ENCODE assay signal across 23 cellular contexts in the genomic region with DNA sequence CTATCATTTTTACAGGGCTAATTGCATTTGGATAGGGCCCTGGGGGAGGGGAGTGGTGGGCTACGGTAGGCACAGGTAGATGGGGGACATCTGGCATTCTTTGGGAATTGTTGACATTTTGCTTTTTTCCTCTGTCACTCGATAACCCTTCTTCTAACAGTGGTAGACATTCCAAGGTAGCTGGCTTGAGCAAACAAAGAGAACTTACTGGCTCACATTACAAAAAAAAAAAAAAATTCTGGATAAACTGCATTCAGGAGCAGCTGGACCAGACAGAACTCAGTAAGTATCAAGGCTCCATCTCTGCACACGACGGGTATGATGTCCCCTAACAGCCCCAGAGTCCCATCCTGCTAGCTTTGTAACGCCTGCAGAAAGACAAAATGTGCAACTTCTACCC.
"Had no signal": no experiment of that assay in that cellular context is flagged by ENCODE, and none has a peak within 500 bp of the region (broad histone marks: within the 10 kb centered on the region; RNA-seq: fewer than 3 reads in every experiment).

No MANE protein-coding gene starts in this region.

- H3K4me1 Mint-ChIP-seq: activated CD8-positive, alpha-beta memory T cell treated with anti-CD3 and anti-CD28 coated beads, Interleukin-2, amount 10 ng/mL, durations not matched to agents 7 days and 5 days had no signal

- H3K9me3 ChIP-seq: sigmoid colon, thoracic aorta, vagina had no signal

- H3K36me3 ChIP-seq: left ventricle myocardium inferior, neural progenitor cell, sigmoid colon, thoracic aorta, vagina had no signal

- DNase-seq: activated CD4-positive, alpha-beta T cell treated with anti-CD3 and anti-CD28 coated beads, Interleukin-2, amount 10 ng/mL, durations not matched to agents 7 days and 5 days; activated CD4-positive, CD25-positive, alpha-beta regulatory T cell treated with anti-CD3 and anti-CD28 coated beads, Interleukin-2, amount 50 U/mL, for 72 hours; activated CD8-positive, alpha-beta memory T cell treated with anti-CD3 and anti-CD28 coated beads, Interleukin-2, amount 10 ng/mL, durations not matched to agents 7 days and 5 days; activated CD8-positive, alpha-beta T cell treated with anti-CD3 and anti-CD28 coated beads for 36 hours; activated gamma-delta T cell; activated naive CD4-positive, alpha-beta T cell treated with anti-CD3 and anti-CD28 coated beads, Interleukin-2, amount 50 U/mL, for 16 hours; activated T-cell treated with anti-CD3 and anti-CD28 coated beads for 4 hours; anterior cingulate cortex; foreskin fibroblast; immature natural killer cell; left ventricle myocardium inferior; naive thymus-derived CD8-positive, alpha-beta T cell; retina; sigmoid colon; stimulated activated CD4-positive, alpha-beta T cell treated with anti-CD3 and anti-CD28 coated beads, Interleukin-2, amount 100 ng/mL, for 48 hours; stimulated activated CD8-positive, alpha-beta memory T cell treated with anti-CD3 and anti-CD28 coated beads, Interleukin-4, amount 100 ng/mL, for 48 hours; stimulated activated naive B cell treated with anti-CD40 and anti-IgM and Interleukin-4, amounts not matched to agents 10 μg/mL and 1 μg/mL and 100 μg/mL, for 72 hours had no signal

- H3K4me3 ChIP-seq: left ventricle myocardium inferior, neural progenitor cell, sigmoid colon, smooth muscle cell, thoracic aorta, vagina had no signal

- H3K9me3 Mint-ChIP-seq: activated CD8-positive, alpha-beta T cell treated with anti-CD3 and anti-CD28 coated beads for 36 hours; stimulated activated naive B cell treated with anti-CD40 and anti-IgM and Interleukin-4, amounts not matched to agents 10 μg/mL and 1 μg/mL and 100 μg/mL, for 72 hours; type B pancreatic cell had no signal

- ATAC-seq: activated CD8-positive, alpha-beta memory T cell treated with anti-CD3 and anti-CD28 coated beads, Interleukin-2, amount 10 ng/mL, durations not matched to agents 7 days and 5 days; activated CD8-positive, alpha-beta T cell treated with anti-CD3 and anti-CD28 coated beads for 36 hours; naive thymus-derived CD8-positive, alpha-beta T cell; stimulated activated naive B cell treated with anti-CD40 and anti-IgM and Interleukin-4, amounts not matched to agents 10 μg/mL and 1 μg/mL and 100 μg/mL, for 72 hours had no signal

- H3K27ac Mint-ChIP-seq: activated CD4-positive, alpha-beta T cell treated with anti-CD3 and anti-CD28 coated beads, Interleukin-2, amount 10 ng/mL, durations not matched to agents 7 days and 5 days; activated CD8-positive, alpha-beta memory T cell treated with anti-CD3 and anti-CD28 coated beads, Interleukin-2, amount 10 ng/mL, durations not matched to agents 7 days and 5 days; activated CD8-positive, alpha-beta T cell treated with anti-CD3 and anti-CD28 coated beads for 36 hours; immature natural killer cell; mesothelial cell of epicardium; naive thymus-derived CD8-positive, alpha-beta T cell; stimulated activated naive B cell treated with anti-CD40 and anti-IgM and Interleukin-4, amounts not matched to agents 10 μg/mL and 1 μg/mL and 100 μg/mL, for 72 hours; type B pancreatic cell had no signal

- H3K27me3 ChIP-seq: neural progenitor cell, sigmoid colon, vagina had no signal

- H3K9ac ChIP-seq: neural progenitor cell had no signal

- H2AFZ ChIP-seq: neural progenitor cell had no signal

- H3K4me3 Mint-ChIP-seq: activated CD4-positive, alpha-beta T cell treated with anti-CD3 and anti-CD28 coated beads, Interleukin-2, amount 10 ng/mL, durations not matched to agents 7 days and 5 days; activated CD8-positive, alpha-beta memory T cell treated with anti-CD3 and anti-CD28 coated beads, Interleukin-2, amount 10 ng/mL, durations not matched to agents 7 days and 5 days; activated CD8-positive, alpha-beta T cell treated with anti-CD3 and anti-CD28 coated beads for 36 hours; immature natural killer cell; mesothelial cell of epicardium; naive thymus-derived CD8-positive, alpha-beta T cell; neural progenitor cell; stimulated activated naive B cell treated with anti-CD40 and anti-IgM and Interleukin-4, amounts not matched to agents 10 μg/mL and 1 μg/mL and 100 μg/mL, for 72 hours; type B pancreatic cell had no signal

- H3K4me1 ChIP-seq: neural progenitor cell, vagina had no signal

- H3K27ac ChIP-seq: left ventricle myocardium inferior, neural progenitor cell, sigmoid colon, thoracic aorta, vagina had no signal

- H3K4me2 ChIP-seq: neural progenitor cell, smooth muscle cell had no signal

- H3K27me3 Mint-ChIP-seq: activated CD4-positive, alpha-beta T cell treated with anti-CD3 and anti-CD28 coated beads, Interleukin-2, amount 10 ng/mL, durations not matched to agents 7 days and 5 days; activated CD8-positive, alpha-beta memory T cell treated with anti-CD3 and anti-CD28 coated beads, Interleukin-2, amount 10 ng/mL, durations not matched to agents 7 days and 5 days; activated CD8-positive, alpha-beta T cell treated with anti-CD3 and anti-CD28 coated beads for 36 hours; naive thymus-derived CD8-positive, alpha-beta T cell; stimulated activated naive B cell treated with anti-CD40 and anti-IgM and Interleukin-4, amounts not matched to agents 10 μg/mL and 1 μg/mL and 100 μg/mL, for 72 hours had no signal
